Comparison of ENCODE assay signal across 9 cellular contexts in genomic region chr11:109865558-109866186, GRCh38.
DNase-seq lines count a peak whose midpoint lies in the region; ATAC-seq, FAIRE-seq and TF ChIP-seq lines count a peak whose summit lies in the region.
"Had no signal": no experiment of that assay in that cellular context is flagged by ENCODE, and none has a peak within 500 bp of the region (broad histone marks: within the 10 kb centered on the region; RNA-seq: fewer than 3 reads in every experiment).

No MANE protein-coding gene starts in this region.

- intact Hi-C loops in GM12878 (cut with micrococcal nuclease; ENCODE audit: unreplicated experiment) = no loop called here
- intact Hi-C loops in ascending aorta (cut with DNase I) = no loop called here

- TF ChIP-seq EP300 in GM12878 (IDR thresholded peaks at IDR 0.05; ENCODE audit: borderline replicate concordance in 1 of 2, control insufficient read depth in 1 of 2, low read depth in 2 of 2, low read length in 2 of 2) = no peak
- TF ChIP-seq EP300 in neural cell (conservative IDR thresholded peaks at IDR 0.05; ENCODE audit: poor library complexity, severe bottlenecking) = no peak

- H2AFZ ChIP-seq in DND-41 (ENCODE audit: low read depth, low read length) (no peak overlapping the region), Loucy (ENCODE audit: low read length) (peak overlapping the region; percentile 88), GM12878 (ENCODE audit: control insufficient read depth, low read depth, low read length) (no peak overlapping the region), neural cell (ENCODE audit: low read depth, low read length) (no peak overlapping the region)

- no peaks in the 10 kb centered on the region for H3K79me2 ChIP-seq in DND-41 (ENCODE audit: insufficient read depth, low read length)
- H3K79me2 ChIP-seq in Loucy (ENCODE audit: insufficient read depth, low read length) = no peaks in the 10 kb centered on the region
- no peaks in the 10 kb centered on the region for H3K79me2 ChIP-seq in GM12878 (ENCODE audit: control insufficient read depth, insufficient read depth, low read length)
- H3K79me2 ChIP-seq in neural cell (replicated peaks; ENCODE audit: insufficient read depth, low read length) = no peaks in the 10 kb centered on the region

- no peaks in the 10 kb centered on the region for H3K9me3 ChIP-seq in DND-41 (ENCODE audit: insufficient read depth, low read length, severe bottlenecking)
- H3K9me3 ChIP-seq in Loucy (ENCODE audit: insufficient read depth, low read depth, low read length) = no peaks in the 10 kb centered on the region
- no peaks in the 10 kb centered on the region for H3K9me3 ChIP-seq in GM12878 (replicated peaks; ENCODE audit: control insufficient read depth, insufficient read depth, low read length)
- no peaks in the 10 kb centered on the region for H3K9me3 ChIP-seq in neural cell (ENCODE audit: low read length)
- no peaks in the 10 kb centered on the region for H3K9me3 ChIP-seq in ascending aorta

- no peak for FAIRE-seq in GM12878 (lab: Jason Lieb, UNC)

- no peak for TF ChIP-seq POLR2A in GM12878 (IDR thresholded peaks at IDR 0.05; ENCODE audit: low read depth, low read length)

- H3F3A ChIP-seq in Loucy (ENCODE audit: low read depth) (no peaks in the 10 kb centered on the region), neural cell (ENCODE audit: insufficient read depth, low read length, poor library complexity, severe bottlenecking) (no peaks in the 10 kb centered on the region)

- H3K27ac ChIP-seq in DND-41 (ENCODE audit: low read length) (no peak overlapping the region), GM12878 (ENCODE audit: control insufficient read depth, insufficient read depth) (no peak overlapping the region), neural cell (ENCODE audit: low read length) (peak overlapping the region; percentile 36), ascending aorta (no peak overlapping the region)

- POLR2A ChIA-PET in GM12878 (lab: Charles Lee) = no interaction called here

- RAD21 ChIA-PET in GM12878 (lab: Charles Lee; ENCODE audit: unreplicated experiment) = interaction anchor here (0.6 to 4.7 kb wide), 4 partner anchors 10 to 569 kb away, joined by 3 to 40 read pairs (median 24); no protein-coding TSS in a partner anchor

- H3K9me2 ChIP-seq in Loucy (replicated peaks; ENCODE audit: low read depth, low read length) (no peaks in the 10 kb centered on the region), neural cell (ENCODE audit: insufficient read depth, low read length) (no peaks in the 10 kb centered on the region)

- no peak for DNase-seq in DND-41
- DNase-seq in GM12878 (ENCODE audit: low read depth, low spot score) = no peak
- DNase-seq in ascending aorta (ENCODE audit: low spot score in 2 of 2) = no peak
- no peak for DNase-seq in RPMI8226
- DNase-seq in activated CD8-positive, alpha-beta memory T cell treated with anti-CD3 and anti-CD28 coated beads, Interleukin-2, amount 50 U/mL, for 48 hours = no peak
- DNase-seq in activated naive CD4-positive, alpha-beta T cell treated with anti-CD3 and anti-CD28 coated beads, Interleukin-2, amount 50 U/mL, for 16 hours = no peak
- DNase-seq: activated B cell treated with CpG ODN at 0.5 μM for 24 hours had no signal

- H3K4me3 ChIP-seq in DND-41 (ENCODE audit: low read depth in 1 of 2, low read length in 2 of 2) = no peak overlapping the region
- H3K4me3 ChIP-seq in Loucy (ENCODE audit: low read length, poor library complexity, severe bottlenecking) = no peak overlapping the region
- no peak overlapping the region for H3K4me3 ChIP-seq in GM12878
- H3K4me3 ChIP-seq in neural cell (ENCODE audit: low read length) = no peak overlapping the region
- H3K4me3 ChIP-seq in ascending aorta = no peak overlapping the region

- TF ChIP-seq RAD21 in GM12878 (IDR thresholded peaks at IDR 0.05; ENCODE audit: insufficient read depth, low read depth, low read length) = peak; percentile 28; the same call in 1 of the 2 replicates
- peak; percentile 66 for TF ChIP-seq RAD21 in neural cell (conservative IDR thresholded peaks at IDR 0.05)

- no peak for ATAC-seq in DND-41 (ENCODE audit: insufficient read depth, low read depth)
- 0 out of 3 replicates have a peak, but pooled peaks have one; percentile 17 for ATAC-seq in GM12878

- H3K36me3 ChIP-seq in DND-41 (ENCODE audit: insufficient read depth, low read length) (no peaks in the 10 kb centered on the region), Loucy (ENCODE audit: insufficient read depth, low read length) (no peaks in the 10 kb centered on the region), GM12878 (ENCODE audit: control insufficient read depth in 2 of 2, insufficient read depth in 2 of 2, low read length in 1 of 2) (no peaks in the 10 kb centered on the region), neural cell (ENCODE audit: insufficient read depth, low read length) (no peaks in the 10 kb centered on the region), ascending aorta (no peaks in the 10 kb centered on the region)

- TF ChIP-seq CTCF in DND-41 (IDR thresholded peaks at IDR 0.05; ENCODE audit: borderline replicate concordance, extremely low read depth, low read length, poor library complexity, severe bottlenecking) (peak; percentile 9), Loucy (conservative IDR thresholded peaks at IDR 0.05; ENCODE audit: low read length) (peak; percentile 65), GM12878 (IDR thresholded peaks at IDR 0.05 in 2 of 3, conservative IDR thresholded peaks at IDR 0.05 in 1 of 3; ENCODE audit: control insufficient read depth in 2 of 3, extremely low read depth in 1 of 3, insufficient read depth in 1 of 3, low read depth in 3 of 3, low read length in 3 of 3) (peak in 1 of 3 experiments; percentile 27; a peak in 2 of 6 replicates), neural cell (IDR thresholded peaks at IDR 0.05; ENCODE audit: poor library complexity, severe bottlenecking) (peak; percentile 57), ascending aorta (IDR thresholded peaks at IDR 0.05) (no peak)

- CTCF ChIA-PET in GM12878 (lab: Yijun Ruan, JAX) = interaction anchor here (0.7 to 4.7 kb wide), 17 partner anchors 8 to 1589 kb away, joined by 3 to 49 read pairs (median 3); no protein-coding TSS in a partner anchor

- in situ Hi-C loops in GM12878 (cut with MboI) = no loop called here

- no peak overlapping the region for H3K4me2 ChIP-seq in DND-41 (ENCODE audit: insufficient read depth, low read length)
- H3K4me2 ChIP-seq in Loucy (ENCODE audit: low read depth, low read length, poor library complexity, severe bottlenecking) = peak overlapping the region; percentile 55
- no peak overlapping the region for H3K4me2 ChIP-seq in GM12878 (ENCODE audit: control insufficient read depth, insufficient read depth)
- no peak overlapping the region for H3K4me2 ChIP-seq in neural cell (ENCODE audit: low read length)

- H3K27me3 ChIP-seq in DND-41 (ENCODE audit: insufficient read depth, low read length, poor library complexity) (no peaks in the 10 kb centered on the region), Loucy (ENCODE audit: insufficient read depth, low read length, poor library complexity, severe bottlenecking) (no peaks in the 10 kb centered on the region), GM12878 (replicated peaks in 1 of 2; ENCODE audit: control insufficient read depth in 2 of 2, insufficient read depth in 2 of 2, low read length in 1 of 2) (no peaks in the 10 kb centered on the region), neural cell (ENCODE audit: insufficient read depth, low read depth, low read length) (no peaks in the 10 kb centered on the region), ascending aorta (no peaks in the 10 kb centered on the region)

- SMC1A ChIA-PET in GM12878 (lab: Charles Lee; ENCODE audit: uncharacterized antibody, unreplicated experiment) = interaction anchor here (0.5 to 4.6 kb wide), 11 partner anchors 10 to 493 kb away, joined by 3 to 47 read pairs (median 4); no protein-coding TSS in a partner anchor

- H3K9ac ChIP-seq in DND-41 (ENCODE audit: low read depth, low read length) = no peak overlapping the region
- H3K9ac ChIP-seq in Loucy (ENCODE audit: low read depth, low read length, poor library complexity, severe bottlenecking) = no peak overlapping the region
- no peak overlapping the region for H3K9ac ChIP-seq in GM12878 (ENCODE audit: control insufficient read depth, insufficient read depth, low read length)
- H3K9ac ChIP-seq in neural cell (ENCODE audit: low read length) = no peak overlapping the region

- no peaks in the 10 kb centered on the region for H3K4me1 ChIP-seq in DND-41 (ENCODE audit: insufficient read depth, low read length)
- H3K4me1 ChIP-seq in Loucy (ENCODE audit: insufficient read depth, low read length, poor library complexity, severe bottlenecking) = peaks cover 11% of the 10 kb centered on the region
- peaks cover 19% of the 10 kb centered on the region for H3K4me1 ChIP-seq in GM12878 (ENCODE audit: control insufficient read depth, insufficient read depth, low read length)
- H3K4me1 ChIP-seq in ascending aorta = no peaks in the 10 kb centered on the region

- no TSS peak for BruUV-seq in GM12878 (replicated peaks; lab: Mats Ljungman, UMichigan)

- WGBS in GM12878 (ENCODE audit: insufficient coverage, insufficient replicate concordance, low lambda C conversion rate, missing lambda C conversion rate) = 73% methylated on average over 4 of the region's 4 CpGs

- H4K20me1 ChIP-seq in DND-41 (ENCODE audit: insufficient read depth, low read length) = no peaks in the 10 kb centered on the region
- H4K20me1 ChIP-seq in Loucy (ENCODE audit: insufficient read depth, low read length, poor library complexity, severe bottlenecking) = no peaks in the 10 kb centered on the region
- no peaks in the 10 kb centered on the region for H4K20me1 ChIP-seq in GM12878 (ENCODE audit: control insufficient read depth, insufficient read depth)
- no peaks in the 10 kb centered on the region for H4K20me1 ChIP-seq in neural cell (ENCODE audit: insufficient read depth)

TF ChIP-seq in GM12878, 131 proteins besides CTCF, POLR2A, EP300 and RAD21:
- TF ChIP-seq SMC3 (IDR thresholded peaks at IDR 0.05; ENCODE audit: borderline replicate concordance, low read length) (0 out of 2 replicates have a peak, but pooled peaks have one; percentile 4), NFXL1 (IDR thresholded peaks at IDR 0.05; ENCODE audit: borderline replicate concordance) (no peak)

TF ChIP-seq in neural cell, 6 proteins besides CTCF, POLR2A, EP300 and RAD21 (continues in another document):
- TF ChIP-seq TAF1 (IDR thresholded peaks at IDR 0.05; ENCODE audit: low read depth) (no peak), MXI1 (conservative IDR thresholded peaks at IDR 0.05; ENCODE audit: poor library complexity, severe bottlenecking) (no peak)

Comparison
In these comparisons a context has a peak if more than half of its experiments do, and no peak if none do; other contexts are left out.
1. CTCF ChIP-seq: peak in DND-41 (single experiment), Loucy (single experiment) and neural cell (single experiment); none in ascending aorta (0 of 3).